ENCODE assay signal across 11 cellular contexts in the genomic region with DNA sequence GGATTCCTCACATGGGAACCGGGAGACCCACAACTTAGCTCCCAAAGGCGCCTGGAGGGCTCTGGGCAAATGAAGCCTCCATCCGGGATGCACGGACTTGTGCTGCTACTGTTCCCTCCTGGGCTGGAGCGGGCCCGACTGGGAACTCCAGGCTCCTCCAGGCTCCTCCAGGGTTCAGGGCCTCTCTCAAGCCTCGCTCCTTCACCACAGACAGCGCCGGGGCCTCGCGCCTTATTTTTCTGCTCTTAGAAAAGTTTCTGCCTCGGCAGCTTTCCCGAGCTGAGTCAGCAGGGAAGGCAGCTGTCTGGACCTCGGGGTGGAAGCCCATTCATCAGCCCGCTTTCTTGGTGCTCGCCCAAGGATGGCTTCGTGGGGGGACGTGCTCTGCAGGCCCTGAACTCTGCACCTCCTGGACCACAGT. TPM values are rescaled to one million over a fixed set of nuclear protein-coding genes. Genes with fewer than 3 reads are reported as not detected.
A peak's percentile ranks its signal among the peaks of the same experiment; 100 is the strongest.
DNase-seq lines count a peak whose midpoint lies in the region; ATAC-seq and TF ChIP-seq lines count a peak whose summit lies in the region.
"Had no signal": no experiment of that assay in that cellular context is flagged by ENCODE, and none has a peak within 500 bp of the region (broad histone marks: within the 10 kb centered on the region; RNA-seq: fewer than 3 reads in every experiment).

No MANE protein-coding gene starts in this region.

- H3K4me3 ChIP-seq in fibroblast of pulmonary artery (replicated peaks; ENCODE audit: low read depth, low read length) = peak overlapping the region; percentile 36
- H3K4me3 ChIP-seq in muscle layer of colon (ENCODE audit: low read depth in 1 of 2, low read length in 2 of 2) = peak overlapping the region; percentile 11 to 58
- H3K4me3 ChIP-seq in vagina = peak overlapping the region; percentile 31 to 43

- H3K9me3 ChIP-seq in muscle layer of colon (ENCODE audit: low read length) = no peaks in the 10 kb centered on the region
- H3K9me3 ChIP-seq in vagina = no peaks in the 10 kb centered on the region

- H3K4me1 ChIP-seq in muscle layer of colon (ENCODE audit: insufficient read depth, low read length) = peaks cover 12% of the 10 kb centered on the region
- H3K4me1 ChIP-seq in vagina = peaks cover 11% of the 10 kb centered on the region

- no peaks in the 10 kb centered on the region for H3K27me3 ChIP-seq in muscle layer of colon (ENCODE audit: control insufficient read depth in 1 of 2, insufficient read depth in 2 of 2, low read length in 2 of 2)
- H3K27me3 ChIP-seq in vagina = no peaks in the 10 kb centered on the region

- no peak for TF ChIP-seq CTCF in fibroblast of pulmonary artery (IDR thresholded peaks at IDR 0.05; ENCODE audit: low read length, missing control alignments)
- TF ChIP-seq CTCF in vagina (IDR thresholded peaks at IDR 0.05) = no peak

- H3K9ac ChIP-seq in muscle layer of colon (ENCODE audit: low read length) = no peak overlapping the region

- no peak overlapping the region for H3K27ac ChIP-seq in muscle layer of colon (ENCODE audit: low read depth, low read length)
- H3K27ac ChIP-seq in vagina = peak overlapping the region; percentile 40

- H3K36me3 ChIP-seq in muscle layer of colon (ENCODE audit: insufficient read depth, low read length) = no peaks in the 10 kb centered on the region
- no peaks in the 10 kb centered on the region for H3K36me3 ChIP-seq in vagina

- intact Hi-C loops in vagina (cut with DNase I) = no loop called here

- ATAC-seq in GM19328 (IDR thresholded peaks at IDR 0.05; ENCODE audit: unreplicated experiment) = no peak
- ATAC-seq in HG02610 (IDR thresholded peaks at IDR 0.05; ENCODE audit: unreplicated experiment) = no peak

- peak; percentile 51 for DNase-seq in activated CD8-positive, alpha-beta memory T cell treated with anti-CD3 and anti-CD28 coated beads for 24 hours
- no peak for DNase-seq in activated CD8-positive, alpha-beta memory T cell treated with anti-CD3 and anti-CD28 coated beads, Interleukin-2, amount 50 U/mL, for 4 hours
- DNase-seq in fibroblast of pulmonary artery (ENCODE audit: low read depth) (peak; percentile 18), vagina (ENCODE audit: extremely low spot score in 2 of 2) (peak in 1 of 2 donors; percentile 82)
- no peak for DNase-seq in stimulated activated CD4-positive, alpha-beta T cell treated with anti-CD3 and anti-CD28 coated beads, Interleukin-12 subunit alpha, Interleukin-12 subunit beta, amount 100 ng/mL, for 4 hours
- DNase-seq: 8988T, activated gamma-delta T cell had no signal

- TF ChIP-seq POLR2A in vagina (IDR thresholded peaks at IDR 0.05) = no peak

RNA-seq across cellular contexts. Expression of a gene that starts 13.0 kb away (rescaled TPM):
- not detected for total RNA-seq in vagina
- total RNA-seq: pulmonary artery endothelial cell had no signal

Comparison
In these comparisons a context has a peak if more than half of its experiments do, and no peak if none do; other contexts are left out.
1. DNase-seq: peak in activated CD8-positive, alpha-beta memory T cell treated with anti-CD3 and anti-CD28 coated beads for 24 hours (single experiment) and fibroblast of pulmonary artery (single experiment); none in activated CD8-positive, alpha-beta memory T cell treated with anti-CD3 and anti-CD28 coated beads, Interleukin-2, amount 50 U/mL, for 4 hours (single experiment) and stimulated activated CD4-positive, alpha-beta T cell treated with anti-CD3 and anti-CD28 coated beads, Interleukin-12 subunit alpha, Interleukin-12 subunit beta, amount 100 ng/mL, for 4 hours (single experiment).
2. Peak in every context shown above with its lines, with median percentiles within 50 percentile points of each other: H3K4me3 ChIP-seq.